8 cellular contexts compared by ENCODE assay signal in the genomic region with DNA sequence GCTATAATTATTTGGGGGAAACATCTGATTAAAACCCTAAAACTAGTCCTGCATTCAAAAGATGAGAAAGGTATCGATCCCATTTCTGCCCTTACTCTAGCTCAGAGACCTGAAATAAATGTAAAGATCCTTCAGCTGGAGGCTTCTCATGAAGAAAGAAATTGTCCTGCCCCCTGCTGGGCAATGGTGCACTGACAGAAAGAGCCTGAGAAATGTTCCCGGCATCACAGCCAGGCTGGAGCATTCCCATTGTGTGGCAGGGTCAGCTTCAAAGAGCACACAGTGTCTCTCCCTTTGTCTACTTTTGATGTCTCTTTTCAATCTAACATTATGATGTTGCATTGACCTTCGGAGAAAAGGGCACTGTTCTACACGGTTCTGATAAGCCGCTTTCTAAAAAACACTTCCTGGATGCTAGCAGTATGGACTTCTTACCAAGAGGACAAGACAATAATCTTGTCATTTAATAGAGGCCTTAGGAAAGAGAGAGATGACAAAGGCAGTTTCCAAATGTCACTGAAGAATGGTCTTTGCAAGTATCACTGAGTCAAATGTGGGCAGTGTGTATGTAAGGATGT.
DNase-seq lines count a peak whose midpoint lies in the region; ATAC-seq, FAIRE-seq and TF ChIP-seq lines count a peak whose summit lies in the region.

No MANE protein-coding gene starts in this region.

- H3K9me3 ChIP-seq in AG04450 (ENCODE audit: control insufficient read depth, insufficient read depth, low read length) (no peaks in the 10 kb centered on the region), lower lobe of right lung (no peaks in the 10 kb centered on the region)

- H3K27me3 ChIP-seq in AG04450 (ENCODE audit: control insufficient read depth, insufficient read depth, low read length) (no peaks in the 10 kb centered on the region), lower lobe of right lung (ENCODE audit: low read depth) (no peaks in the 10 kb centered on the region)

- H3K27ac ChIP-seq in AG04450 (ENCODE audit: low read depth, low read length) = no peak overlapping the region
- no peak overlapping the region for H3K27ac ChIP-seq in lower lobe of right lung

- intact Hi-C loops in lower lobe of right lung (cut with DNase I) = no loop called here

- no peak for TF ChIP-seq POLR2A in GM12891 (IDR thresholded peaks at IDR 0.05; ENCODE audit: low read depth, low read length)

- H3K4me3 ChIP-seq in AG04450 (ENCODE audit: low read depth, low read length) = no peak overlapping the region
- H3K4me3 ChIP-seq in lower lobe of right lung = no peak overlapping the region

- POLR2A ChIA-PET in AG04450 (lab: Yijun Ruan, JAX) = no interaction called here

- TF ChIP-seq CTCF in AG04450 (IDR thresholded peaks at IDR 0.05; ENCODE audit: low read depth, low read length) = peak; percentile 78
- peak; percentile 45; the same call in 1 of the 2 replicates for TF ChIP-seq CTCF in GM12874 (IDR thresholded peaks at IDR 0.05; ENCODE audit: insufficient read depth, low read depth, low read length)
- TF ChIP-seq CTCF in lower lobe of right lung (IDR thresholded peaks at IDR 0.05) = peak; percentile 61

- CTCF ChIA-PET in AG04450 (lab: Charles Lee) = interaction anchor here (0.5 to 7.3 kb wide), 44 partner anchors 9 to 1233 kb away, joined by 3 to 111 read pairs (median 4); no protein-coding TSS in a partner anchor

- no peaks in the 10 kb centered on the region for H3K4me1 ChIP-seq in lower lobe of right lung

- no peaks in the 10 kb centered on the region for H3K36me3 ChIP-seq in lower lobe of right lung

- ATAC-seq in lower lobe of right lung (peak; percentile 31 to 37), HG03469 (IDR thresholded peaks at IDR 0.05; ENCODE audit: unreplicated experiment) (no peak)

- no peak for DNase-seq in AG04450 (ENCODE audit: low read depth, low spot score)
- DNase-seq in NCI-H1048 (lab: John Stamatoyannopoulos, UW) = peak; percentile 15
- peak; percentile 70 for DNase-seq in dermis blood vessel endothelial cell
- DNase-seq in lower lobe of right lung = no peak
- DNase-seq in GM12891 (ENCODE audit: insufficient read length, low spot score) = no peak
- no peak for DNase-seq in NOMO-1 treated with DMSO at 0.1 percent for 48 hours (lab: John Stamatoyannopoulos, UW; ENCODE audit: unreplicated experiment)

- FAIRE-seq in GM12891 (lab: Jason Lieb, UNC) = no peak

TF ChIP-seq in GM12891, 5 proteins besides CTCF, POLR2A, EP300 and RAD21:
- no peak for TF ChIP-seq POLR2AphosphoS5 (IDR thresholded peaks at IDR 0.05; ENCODE audit: low read depth, low read length)
- no peak for TF ChIP-seq PAX5 (IDR thresholded peaks at IDR 0.05; ENCODE audit: insufficient read depth, low read length, severe bottlenecking)
- no peak for TF ChIP-seq TAF1 (IDR thresholded peaks at IDR 0.05; ENCODE audit: low read depth, low read length)
- TF ChIP-seq POU2F2 (IDR thresholded peaks at IDR 0.05; ENCODE audit: low read depth, low read length) = no peak
- no peak for TF ChIP-seq SPI1 (IDR thresholded peaks at IDR 0.05; ENCODE audit: low read depth, low read length)

Comparison
In these comparisons a context has a peak if more than half of its experiments do, and no peak if none do; other contexts are left out.
1. DNase-seq: peak in NCI-H1048 (single experiment) and dermis blood vessel endothelial cell (single experiment); none in AG04450 (single experiment), lower lobe of right lung (single experiment), GM12891 (single experiment) and NOMO-1 treated with DMSO at 0.1 percent for 48 hours (single experiment).
2. Peak in every context shown above with its lines, with median percentiles within 50 percentile points of each other: CTCF ChIP-seq.